14 cellular contexts compared by ENCODE assay signal in genomic region chr6:163965426-163966348, GRCh38.
DNase-seq lines count a peak whose midpoint lies in the region; ATAC-seq and TF ChIP-seq lines count a peak whose summit lies in the region.
"Had no signal": no experiment of that assay in that cellular context is flagged by ENCODE, and none has a peak within 500 bp of the region (broad histone marks: within the 10 kb centered on the region; RNA-seq: fewer than 3 reads in every experiment).

No MANE protein-coding gene starts in this region.

- no peak for TF ChIP-seq CTCF in SK-N-SH (IDR thresholded peaks at IDR 0.05)

- H3K36me3 ChIP-seq in SK-N-SH (replicated peaks in 1 of 2; ENCODE audit: control insufficient read depth in 1 of 2, insufficient read depth in 2 of 2, low read length in 1 of 2) = no peaks in the 10 kb centered on the region
- no peaks in the 10 kb centered on the region for H3K36me3 ChIP-seq in endocrine pancreas (ENCODE audit: control insufficient read depth, insufficient read depth, low read length)
- H3K36me3 ChIP-seq in mesendoderm (ENCODE audit: control insufficient read depth, insufficient read depth, low read length) = no peaks in the 10 kb centered on the region
- H3K36me3 ChIP-seq: breast epithelium, tibial nerve had no signal

- ATAC-seq in SK-N-SH treated with all-trans-retinoic acid at 6 μM for 48 hours (no peak), HG03025 (IDR thresholded peaks at IDR 0.05; ENCODE audit: low FRiP score, unreplicated experiment) (no peak)
- ATAC-seq: activated T-helper 17 cell treated with anti-CD3 and anti-CD28 coated beads, Interleukin-2, amount 50 U/mL, for 72 hours had no signal

- H3K9me3 ChIP-seq in SK-N-SH = no peaks in the 10 kb centered on the region
- no peaks in the 10 kb centered on the region for H3K9me3 ChIP-seq in endocrine pancreas (ENCODE audit: control insufficient read depth, low read length)
- H3K9me3 ChIP-seq: breast epithelium, tibial nerve had no signal

- 41% methylated on average over 14 of the region's 14 CpGs for WGBS in SK-N-SH (ENCODE audit: low lambda C conversion rate)
- no CpG with 5 or more reads among the region's 14 CpGs for WGBS in mesendoderm (ENCODE audit: extremely low coverage, insufficient coverage, low lambda C conversion rate)

- no peak overlapping the region for H3K23ac ChIP-seq in mesendoderm (ENCODE audit: low read length)

- H4K20me1 ChIP-seq in SK-N-SH (ENCODE audit: insufficient read depth) = no peaks in the 10 kb centered on the region

- H3K4me2 ChIP-seq in SK-N-SH (no peak overlapping the region), mesendoderm (ENCODE audit: low read length) (no peak overlapping the region)

- H3K79me1 ChIP-seq in mesendoderm (ENCODE audit: low read length) = no peaks in the 10 kb centered on the region

- no peak overlapping the region for H4K5ac ChIP-seq in mesendoderm (ENCODE audit: low read length)

- H3K4ac ChIP-seq in mesendoderm (ENCODE audit: low read depth, low read length) = no peak overlapping the region

- H2AK5ac ChIP-seq in mesendoderm (ENCODE audit: low read length) = no peak overlapping the region

- no peak for TF ChIP-seq RAD21 in SK-N-SH (IDR thresholded peaks at IDR 0.05; ENCODE audit: low read length)

- H3K27ac ChIP-seq in SK-N-SH (ENCODE audit: low read depth in 2 of 2, low read length in 1 of 2) (peak overlapping the region in 1 of 2 experiments; percentile 76; a peak in 2 of 4 replicates), mesendoderm (ENCODE audit: low read depth, low read length) (no peak overlapping the region)
- H3K27ac ChIP-seq: breast epithelium, skin epidermis had no signal

- H3F3A ChIP-seq in SK-N-SH (replicated peaks; ENCODE audit: insufficient read depth) = no peaks in the 10 kb centered on the region

- TF ChIP-seq EP300 in SK-N-SH (IDR thresholded peaks at IDR 0.05; ENCODE audit: borderline replicate concordance in 1 of 2, low read depth in 1 of 2, low read length in 1 of 2) = no peak

- H3K18ac ChIP-seq in mesendoderm (ENCODE audit: low read length) = no peak overlapping the region

- H4K8ac ChIP-seq in mesendoderm (ENCODE audit: low read depth, low read length) = no peak overlapping the region

- H3K9ac ChIP-seq in SK-N-SH = no peak overlapping the region
- H3K9ac ChIP-seq in endocrine pancreas (ENCODE audit: control insufficient read depth, insufficient read depth, low read length) = no peak overlapping the region
- no peak overlapping the region for H3K9ac ChIP-seq in mesendoderm (ENCODE audit: low read length)

- H3K9me2 ChIP-seq in SK-N-SH = no peaks in the 10 kb centered on the region

- no peaks in the 10 kb centered on the region for H3K27me3 ChIP-seq in SK-N-SH (ENCODE audit: insufficient read depth)
- no peaks in the 10 kb centered on the region for H3K27me3 ChIP-seq in endocrine pancreas (ENCODE audit: control insufficient read depth, insufficient read depth, low read length)
- no peaks in the 10 kb centered on the region for H3K27me3 ChIP-seq in mesendoderm (ENCODE audit: insufficient read depth, low read length, poor library complexity)
- H3K27me3 ChIP-seq: breast epithelium, tibial nerve had no signal

- CTCF ChIA-PET in SK-N-SH (lab: Yijun Ruan, JAX) = interaction anchor here (1.2 kb wide), 1 partner anchor 254 kb away, joined by 3 read pairs; no protein-coding TSS in a partner anchor

- H3K56ac ChIP-seq in mesendoderm (ENCODE audit: low read length) = no peak overlapping the region

- DNase-seq in SK-N-SH (peak; percentile 62), mesendoderm (peak; percentile 30), DMS79 (lab: John Stamatoyannopoulos, UW) (no peak), DMS79 treated with DMSO at 0.1 percent for 48 hours (lab: John Stamatoyannopoulos, UW) (no peak), iPS-NIHi11 (ENCODE audit: low spot score) (no peak)
- DNase-seq: activated CD4-positive, alpha-beta T cell treated with anti-CD3 and anti-CD28 coated beads for 48 hours; erythroblast had no signal

- H2BK5ac ChIP-seq in mesendoderm (ENCODE audit: low read length) = no peak overlapping the region

- H2AFZ ChIP-seq in SK-N-SH (ENCODE audit: low read depth) = no peak overlapping the region

- H3K4me1 ChIP-seq in SK-N-SH (ENCODE audit: control insufficient read depth in 1 of 2, insufficient read depth in 2 of 2, low read depth in 1 of 2, low read length in 1 of 2) = peaks cover 7 to 13% of the 10 kb centered on the region in 2 experiments; a peak in 3 of 4 replicates
- H3K4me1 ChIP-seq in endocrine pancreas (ENCODE audit: control insufficient read depth, insufficient read depth, low read length) = peaks cover 13% of the 10 kb centered on the region
- no peaks in the 10 kb centered on the region for H3K4me1 ChIP-seq in mesendoderm (ENCODE audit: control insufficient read depth, low read depth, low read length)
- H3K4me1 ChIP-seq: breast epithelium had no signal

- no peak overlapping the region for H2BK120ac ChIP-seq in mesendoderm (ENCODE audit: low read depth, low read length)

- POLR2A ChIA-PET in SK-N-SH (lab: Yijun Ruan, JAX) = interaction anchor here (0.6 kb wide), 1 partner anchor 34 kb away, joined by 3 read pairs; no protein-coding TSS in a partner anchor

- no peak overlapping the region for H2BK15ac ChIP-seq in mesendoderm (replicated peaks; ENCODE audit: low read depth)

- no peak overlapping the region for H3K4me3 ChIP-seq in SK-N-SH (ENCODE audit: low read depth in 2 of 2, low read length in 1 of 2)
- peak overlapping the region; percentile 16 for H3K4me3 ChIP-seq in endocrine pancreas (ENCODE audit: control insufficient read depth, insufficient read depth, low read length)
- no peak overlapping the region for H3K4me3 ChIP-seq in mesendoderm (ENCODE audit: low read length)
- H3K4me3 ChIP-seq: breast epithelium, skin epidermis, tibial nerve had no signal

- H3K79me2 ChIP-seq in SK-N-SH (ENCODE audit: insufficient read depth) (no peaks in the 10 kb centered on the region), mesendoderm (ENCODE audit: control insufficient read depth, insufficient read depth, low read length) (no peaks in the 10 kb centered on the region)

TF ChIP-seq in SK-N-SH, 30 proteins besides CTCF, POLR2A, EP300 and RAD21 (continues in another document):
- TF ChIP-seq RFX5 (IDR thresholded peaks at IDR 0.05; ENCODE audit: low read length) (no peak), NRF1 (IDR thresholded peaks at IDR 0.05; ENCODE audit: low read depth, low read length) (no peak), ZBTB33 (IDR thresholded peaks at IDR 0.05; ENCODE audit: borderline replicate concordance, low read depth) (no peak), USF1 (IDR thresholded peaks at IDR 0.05; ENCODE audit: borderline replicate concordance, low read depth) (no peak)

TF ChIP-seq in SK-N-SH treated with all-trans-retinoic acid at 6 μM for 48 hours, 23 proteins besides CTCF, POLR2A, EP300 and RAD21 (continues in another document):
- no peak for TF ChIP-seq TOX (CRISPR knock-in tag; IDR thresholded peaks at IDR 0.05; ENCODE audit: borderline replicate concordance)
- no peak for TF ChIP-seq ZFP3 (CRISPR knock-in tag; IDR thresholded peaks at IDR 0.05)
- TF ChIP-seq PPARA (CRISPR knock-in tag; IDR thresholded peaks at IDR 0.05; ENCODE audit: borderline replicate concordance) = no peak
- no peak for TF ChIP-seq CREB5 (CRISPR knock-in tag; IDR thresholded peaks at IDR 0.05; ENCODE audit: low read depth)
- no peak for TF ChIP-seq TCF4 (CRISPR knock-in tag; IDR thresholded peaks at IDR 0.05; ENCODE audit: borderline replicate concordance)
- TF ChIP-seq ZNF8 (CRISPR knock-in tag; IDR thresholded peaks at IDR 0.05) = no peak
- TF ChIP-seq OSR1 (CRISPR knock-in tag; IDR thresholded peaks at IDR 0.05) = no peak
- no peak for TF ChIP-seq CSRNP3 (CRISPR knock-in tag; IDR thresholded peaks at IDR 0.05)
- no peak for TF ChIP-seq RARB (CRISPR knock-in tag; IDR thresholded peaks at IDR 0.05)
- TF ChIP-seq POU6F1 (CRISPR knock-in tag; IDR thresholded peaks at IDR 0.05; ENCODE audit: borderline replicate concordance, low read depth) = no peak
- TF ChIP-seq ISL1 (CRISPR knock-in tag; IDR thresholded peaks at IDR 0.05) = no peak
- no peak for TF ChIP-seq BACH2 (CRISPR knock-in tag; IDR thresholded peaks at IDR 0.05; ENCODE audit: borderline replicate concordance)
- no peak for TF ChIP-seq ARNTL (CRISPR knock-in tag; IDR thresholded peaks at IDR 0.05; ENCODE audit: borderline replicate concordance, low read depth)

Comparison
In these comparisons a context has a peak if more than half of its experiments do, and no peak if none do; other contexts are left out.
1. DNase-seq: peak in SK-N-SH (single experiment) and mesendoderm (single experiment); none in DMS79 (single experiment), DMS79 treated with DMSO at 0.1 percent for 48 hours (single experiment) and iPS-NIHi11 (single experiment).